In genomic region chr7:43927810-43928209, GRCh38 we compare ENCODE assay signal across 20 cellular contexts. TPM values are rescaled to one million over a fixed set of nuclear protein-coding genes. Genes with fewer than 3 reads are reported as not detected.
DNase-seq lines count a peak whose midpoint lies in the region; ATAC-seq and TF ChIP-seq lines count a peak whose summit lies in the region.
"Had no signal": no experiment of that assay in that cellular context is flagged by ENCODE, and none has a peak within 500 bp of the region (broad histone marks: within the 10 kb centered on the region; RNA-seq: fewer than 3 reads in every experiment).

No MANE protein-coding gene starts in this region.

- H3K9me2 ChIP-seq in neural cell (ENCODE audit: insufficient read depth, low read length): no peaks in the 10 kb centered on the region

- H4K20me1 ChIP-seq in neural cell (ENCODE audit: insufficient read depth): no peaks in the 10 kb centered on the region

- H3K36me3 ChIP-seq in CD8-positive, alpha-beta T cell (ENCODE audit: insufficient read depth, low read length): no peaks in the 10 kb centered on the region
- no peaks in the 10 kb centered on the region for H3K36me3 ChIP-seq in neural cell (ENCODE audit: insufficient read depth, low read length)
- no peaks in the 10 kb centered on the region for H3K36me3 ChIP-seq in transverse colon
- H3K36me3 ChIP-seq: BE2C, ovary, upper lobe of left lung had no signal

- intact Hi-C loops in CD8-positive, alpha-beta T cell (cut with DNase I, micrococcal nuclease): loop anchor here (2.0 to 10.0 kb wide), 8 partner anchors 114 to 1016 kb away; partner anchors contain the start of genes C7orf25 (in 1 of the 2), COA1 (in 1 of the 2), DBNL (in 1 of the 2) and MRPL32 (in 1 of the 2)
- intact Hi-C loops in cardiac septum (cut with DNase I) (no loop called here), transverse colon (cut with DNase I; ENCODE audit: low total_unique reads) (no loop called here)

- ATAC-seq in CD8-positive, alpha-beta T cell: no peak
- ATAC-seq in activated naive CD8-positive, alpha-beta T cell treated with anti-CD3 and anti-CD28 coated beads, Interleukin-2, amount 50 U/mL, for 24 hours: no peak
- ATAC-seq: right cardiac atrium had no signal

- no peaks in the 10 kb centered on the region for H3K79me2 ChIP-seq in neural cell (replicated peaks; ENCODE audit: insufficient read depth, low read length)

- no peaks in the 10 kb centered on the region for H3K27me3 Mint-ChIP-seq in activated CD4-positive, alpha-beta T cell treated with anti-CD3 and anti-CD28 coated beads, Interleukin-2, amount 10 ng/mL, durations not matched to agents 7 days and 5 days
- no peaks in the 10 kb centered on the region for H3K27me3 Mint-ChIP-seq in CD8-positive, alpha-beta T cell (ENCODE audit: low read depth)
- no peaks in the 10 kb centered on the region for H3K27me3 Mint-ChIP-seq in activated naive CD8-positive, alpha-beta T cell treated with anti-CD3 and anti-CD28 coated beads, Interleukin-2, amount 50 U/mL, for 24 hours

- no peak for TF ChIP-seq POLR2A in transverse colon (IDR thresholded peaks at IDR 0.05)

- no peaks in the 10 kb centered on the region for H3K27me3 ChIP-seq in CD8-positive, alpha-beta T cell (ENCODE audit: insufficient read depth, low read length)
- H3K27me3 ChIP-seq in neural cell (ENCODE audit: insufficient read depth, low read depth, low read length) (no peaks in the 10 kb centered on the region), transverse colon (no peaks in the 10 kb centered on the region)
- H3K27me3 ChIP-seq: BE2C, ovary, upper lobe of left lung had no signal

- TF ChIP-seq RAD21 in neural cell (conservative IDR thresholded peaks at IDR 0.05): no peak

- H3K36me3 Mint-ChIP-seq in activated CD4-positive, alpha-beta T cell treated with anti-CD3 and anti-CD28 coated beads, Interleukin-2, amount 10 ng/mL, durations not matched to agents 7 days and 5 days (ENCODE audit: low read depth): peaks cover 7% of the 10 kb centered on the region
- peaks cover 6% of the 10 kb centered on the region for H3K36me3 Mint-ChIP-seq in CD8-positive, alpha-beta T cell
- H3K36me3 Mint-ChIP-seq in activated naive CD8-positive, alpha-beta T cell treated with anti-CD3 and anti-CD28 coated beads, Interleukin-2, amount 50 U/mL, for 24 hours (ENCODE audit: low read depth): peaks cover 15% of the 10 kb centered on the region

- no peak overlapping the region for H3K4me2 ChIP-seq in neural cell (ENCODE audit: low read length)

- H3K4me3 Mint-ChIP-seq in activated CD4-positive, alpha-beta T cell treated with anti-CD3 and anti-CD28 coated beads, Interleukin-2, amount 10 ng/mL, durations not matched to agents 7 days and 5 days: peak overlapping the region; percentile 80
- H3K4me3 Mint-ChIP-seq in CD8-positive, alpha-beta T cell: peak overlapping the region; percentile 42
- H3K4me3 Mint-ChIP-seq in activated naive CD8-positive, alpha-beta T cell treated with anti-CD3 and anti-CD28 coated beads, Interleukin-2, amount 50 U/mL, for 24 hours: peak overlapping the region; percentile 94

- CTCF ChIA-PET in activated CD4-positive, alpha-beta T cell treated with anti-CD3 and anti-CD28 coated beads, Interleukin-2, amount 10 ng/mL, durations not matched to agents 7 days and 5 days (lab: Charles Lee): no interaction called here
- CTCF ChIA-PET in CD8-positive, alpha-beta T cell (lab: Charles Lee): no interaction called here

- H3K4me1 Mint-ChIP-seq in activated CD4-positive, alpha-beta T cell treated with anti-CD3 and anti-CD28 coated beads, Interleukin-2, amount 10 ng/mL, durations not matched to agents 7 days and 5 days: peaks cover 36% of the 10 kb centered on the region
- peaks cover 38% of the 10 kb centered on the region for H3K4me1 Mint-ChIP-seq in CD8-positive, alpha-beta T cell (ENCODE audit: low read depth)
- H3K4me1 Mint-ChIP-seq in activated naive CD8-positive, alpha-beta T cell treated with anti-CD3 and anti-CD28 coated beads, Interleukin-2, amount 50 U/mL, for 24 hours: peaks cover 32% of the 10 kb centered on the region

- no peak overlapping the region for H2AFZ ChIP-seq in neural cell (ENCODE audit: low read depth, low read length)

- no peaks in the 10 kb centered on the region for H3K9me3 ChIP-seq in CD8-positive, alpha-beta T cell (ENCODE audit: low read length)
- H3K9me3 ChIP-seq in neural cell (ENCODE audit: low read length) (no peaks in the 10 kb centered on the region), transverse colon (no peaks in the 10 kb centered on the region)
- H3K9me3 ChIP-seq: BE2C, ovary, upper lobe of left lung had no signal

- H3K4me1 ChIP-seq in CD8-positive, alpha-beta T cell (ENCODE audit: insufficient read depth, low read length): peaks cover 24% of the 10 kb centered on the region
- peaks cover 0 to 20% (median 13%) of the 10 kb centered on the region in 4 donors for H3K4me1 ChIP-seq in transverse colon

- H3K9me3 Mint-ChIP-seq in activated CD4-positive, alpha-beta T cell treated with anti-CD3 and anti-CD28 coated beads, Interleukin-2, amount 10 ng/mL, durations not matched to agents 7 days and 5 days: no peaks in the 10 kb centered on the region
- no peaks in the 10 kb centered on the region for H3K9me3 Mint-ChIP-seq in CD8-positive, alpha-beta T cell
- no peaks in the 10 kb centered on the region for H3K9me3 Mint-ChIP-seq in activated naive CD8-positive, alpha-beta T cell treated with anti-CD3 and anti-CD28 coated beads, Interleukin-2, amount 50 U/mL, for 24 hours
- H3K9me3 Mint-ChIP-seq: T-helper 1 cell treated with Interleukin-12 subunit alpha and Interleukin-12 subunit beta and Interleukin-4 antibody, amounts not matched to agents 30 μg/mL and 1 μg/mL, for 36 hours had no signal

- no peak overlapping the region for H3K4me3 ChIP-seq in CD8-positive, alpha-beta T cell (ENCODE audit: low read depth, low read length)
- H3K4me3 ChIP-seq in neural cell (ENCODE audit: low read length) (peak overlapping the region; percentile 85), transverse colon (no peak overlapping the region)
- H3K4me3 ChIP-seq: lung, ovary had no signal

- no peaks in the 10 kb centered on the region for H3F3A ChIP-seq in neural cell (ENCODE audit: insufficient read depth, low read length, poor library complexity, severe bottlenecking)

- no peak for DNase-seq in activated CD4-positive, alpha-beta T cell treated with anti-CD3 and anti-CD28 coated beads, Interleukin-2, amount 10 ng/mL, durations not matched to agents 7 days and 5 days
- DNase-seq in activated CD4-positive, alpha-beta T cell treated with anti-CD3 and anti-CD28 coated beads for 4 hours: no peak
- no peak for DNase-seq in CD8-positive, alpha-beta T cell
- no peak for DNase-seq in activated naive CD8-positive, alpha-beta T cell treated with anti-CD3 and anti-CD28 coated beads, Interleukin-2, amount 50 U/mL, for 24 hours
- DNase-seq in cardiac septum (ENCODE audit: low spot score) (no peak), NCI-H345 treated with DMSO at 0.1 percent for 48 hours (lab: John Stamatoyannopoulos, UW; ENCODE audit: unreplicated experiment) (no peak), transverse colon (no peak)
- DNase-seq: amniotic stem cell, BE2C, NCI-H1048, NCI-H1930, NCI-H226, OCI-M1, ovary, right cardiac atrium, SHP77, upper lobe of left lung had no signal

- POLR2A ChIA-PET in activated CD4-positive, alpha-beta T cell treated with anti-CD3 and anti-CD28 coated beads, Interleukin-2, amount 10 ng/mL, durations not matched to agents 7 days and 5 days (lab: Charles Lee): no interaction called here
- POLR2A ChIA-PET in CD8-positive, alpha-beta T cell (lab: Charles Lee): no interaction called here

- TF ChIP-seq CTCF in CD8-positive, alpha-beta T cell (IDR thresholded peaks at IDR 0.05): no peak
- no peak for TF ChIP-seq CTCF in neural cell (IDR thresholded peaks at IDR 0.05; ENCODE audit: poor library complexity, severe bottlenecking)
- TF ChIP-seq CTCF in transverse colon (IDR thresholded peaks at IDR 0.05): no peak

- 96 to 100% methylated on average over 3 to 4 of the region's 4 CpGs for WGBS in transverse colon (ENCODE audit: low coverage in 1 of 2), 2 donors

- in situ Hi-C loops in transverse colon (cut with MboI; ENCODE audit: low pct_ligation_motif_present in 1 of 4, low pct_unique_long_range_greater_than_20kb in 1 of 4, low sequenced_read_pairs in 3 of 4): no loop called here

- no peak for TF ChIP-seq EP300 in neural cell (conservative IDR thresholded peaks at IDR 0.05; ENCODE audit: poor library complexity, severe bottlenecking)
- no peak for TF ChIP-seq EP300 in transverse colon (IDR thresholded peaks at IDR 0.05; ENCODE audit: low read depth)

- H3K27ac ChIP-seq in CD8-positive, alpha-beta T cell (ENCODE audit: low read depth, low read length): no peak overlapping the region
- H3K27ac ChIP-seq in neural cell (ENCODE audit: low read length) (no peak overlapping the region), transverse colon (no peak overlapping the region)
- H3K27ac ChIP-seq: ovary had no signal

- H3K9ac ChIP-seq in neural cell (ENCODE audit: low read length): no peak overlapping the region

- H3K27ac Mint-ChIP-seq in activated CD4-positive, alpha-beta T cell treated with anti-CD3 and anti-CD28 coated beads, Interleukin-2, amount 10 ng/mL, durations not matched to agents 7 days and 5 days: no peak overlapping the region
- H3K27ac Mint-ChIP-seq in CD8-positive, alpha-beta T cell: peak overlapping the region; percentile 78
- H3K27ac Mint-ChIP-seq in activated naive CD8-positive, alpha-beta T cell treated with anti-CD3 and anti-CD28 coated beads, Interleukin-2, amount 50 U/mL, for 24 hours: no peak overlapping the region

TF ChIP-seq in neural cell, 6 proteins besides CTCF, POLR2A, EP300 and RAD21 (continues in another document):
- TF ChIP-seq TAF1 (IDR thresholded peaks at IDR 0.05; ENCODE audit: low read depth) (no peak), MXI1 (conservative IDR thresholded peaks at IDR 0.05; ENCODE audit: poor library complexity, severe bottlenecking) (no peak)

RNA-seq across cellular contexts. Expression of gene UBE2D4, which starts 1.6 kb away (rescaled TPM):
- 1 to 10 TPM; 7.8 to 8.0 TPM for total RNA-seq in activated CD4-positive, alpha-beta T cell treated with anti-CD3 and anti-CD28 coated beads, Interleukin-2, amount 10 ng/mL, durations not matched to agents 7 days and 5 days
- total RNA-seq in CD8-positive, alpha-beta T cell: 1 to 10 TPM; 6.8 to 8.4 TPM
- polyA plus RNA-seq in neural cell: 11.2 and 17.2 TPM in 2 replicates
- 12.4 and 15.3 TPM in 2 replicates for polyA minus RNA-seq in neural cell
- total RNA-seq in cardiac septum (34.9 TPM), transverse colon (10 to 100 TPM; 13.3 to 55.7 (median 15.5) TPM)

RNA-seq across cellular contexts. Expression of gene URGCP, which starts 21.4 kb away (rescaled TPM):
- 10 to 100 TPM; 23.4 to 27.1 TPM for total RNA-seq in activated CD4-positive, alpha-beta T cell treated with anti-CD3 and anti-CD28 coated beads, Interleukin-2, amount 10 ng/mL, durations not matched to agents 7 days and 5 days
- 10 to 100 TPM; 24.5 to 25.0 TPM for total RNA-seq in CD8-positive, alpha-beta T cell
- 43.0 and 49.6 TPM in 2 replicates for polyA plus RNA-seq in neural cell
- polyA minus RNA-seq in neural cell: 49.8 and 54.3 TPM in 2 replicates
- total RNA-seq in cardiac septum (40.0 TPM), transverse colon (10 to 100 TPM; 54.5 to 84.2 (median 58.2) TPM)

RNA-seq across cellular contexts. Expression of gene MRPS24, which starts 58.5 kb away (rescaled TPM):
- 10 to 100 TPM; 77.6 to 84.0 TPM for total RNA-seq in activated CD4-positive, alpha-beta T cell treated with anti-CD3 and anti-CD28 coated beads, Interleukin-2, amount 10 ng/mL, durations not matched to agents 7 days and 5 days
- 10 to 100 TPM; 61.7 to 74.4 TPM for total RNA-seq in CD8-positive, alpha-beta T cell
- 110 and 132 TPM in 2 replicates for polyA plus RNA-seq in neural cell
- polyA minus RNA-seq in neural cell: 28.0 and 31.6 TPM in 2 replicates
- total RNA-seq in cardiac septum (101 TPM), transverse colon (100 to 1,000 TPM in 1 of 4 donors, 10 to 100 TPM in 3; 22.8 to 110 (median 73.4) TPM)

Comparison
In these comparisons a context has a peak if more than half of its experiments do, and no peak if none do; other contexts are left out.
1. H3K4me3 Mint-ChIP-seq: peak in every context shown above with its lines; median percentile 94 in activated naive CD8-positive, alpha-beta T cell treated with anti-CD3 and anti-CD28 coated beads, Interleukin-2, amount 50 U/mL, for 24 hours; 80 in activated CD4-positive, alpha-beta T cell treated with anti-CD3 and anti-CD28 coated beads, Interleukin-2, amount 10 ng/mL, durations not matched to agents 7 days and 5 days; 42 in CD8-positive, alpha-beta T cell.
2. intact Hi-C loops: an anchor here in CD8-positive, alpha-beta T cell (2.0 to 10.0 kb wide); none called in cardiac septum and transverse colon.